ENCODE assay signal across 8 cellular contexts in genomic region chr3:187678869-187679268, GRCh38. TPM values are rescaled to one million over a fixed set of nuclear protein-coding genes. Genes with fewer than 3 reads are reported as not detected.
DNase-seq lines count a peak whose midpoint lies in the region; ATAC-seq and TF ChIP-seq lines count a peak whose summit lies in the region.

No MANE protein-coding gene starts in this region.

- peak; percentile 71 for TF ChIP-seq RAD21 in Ishikawa (IDR thresholded peaks at IDR 0.05; ENCODE audit: low read depth)

- TF ChIP-seq EP300 in Ishikawa (IDR thresholded peaks at IDR 0.05; ENCODE audit: borderline replicate concordance), result no peak

- DNase-seq in G401 (ENCODE audit: low spot score) (peak; percentile 10), RPMI8226 (peak; percentile 36), chondrocyte (ENCODE audit: low spot score) (no peak), left lobe of liver (ENCODE audit: low spot score) (no peak), stromal cell of bone marrow (ENCODE audit: low read depth) (peak; percentile 45)

- ATAC-seq in left lobe of liver (peak; percentile 79), GM21423 (IDR thresholded peaks at IDR 0.05; ENCODE audit: unreplicated experiment) (no peak), GM19397 (IDR thresholded peaks at IDR 0.05; ENCODE audit: unreplicated experiment) (no peak)

- no peaks in the 10 kb centered on the region for H3K9me3 Mint-ChIP-seq in chondrocyte (ENCODE audit: low read depth)

- peaks cover 8% of the 10 kb centered on the region for H3K4me1 Mint-ChIP-seq in chondrocyte (ENCODE audit: low read depth)

- H3K27ac Mint-ChIP-seq in chondrocyte (ENCODE audit: unreplicated experiment), result no peak overlapping the region

- peak; percentile 81 for TF ChIP-seq CTCF in chondrocyte (IDR thresholded peaks at IDR 0.05)

- in situ Hi-C loops in G401 (cut with HindIII; ENCODE audit: low sequenced_read_pairs), result loop anchor here (25.0 kb wide), 1 partner anchor 342 kb away; no protein-coding TSS in a partner anchor

- H3K27me3 Mint-ChIP-seq in chondrocyte (ENCODE audit: low read depth), result peaks cover 39% of the 10 kb centered on the region

- no peaks in the 10 kb centered on the region for H3K36me3 Mint-ChIP-seq in chondrocyte (ENCODE audit: low read depth)

- H3K4me3 Mint-ChIP-seq in chondrocyte (ENCODE audit: unreplicated experiment), result no peak overlapping the region

TF ChIP-seq in Ishikawa, 13 proteins besides CTCF, POLR2A, EP300 and RAD21:
- TF ChIP-seq TAF1 (IDR thresholded peaks at IDR 0.05; ENCODE audit: low read depth), result no peak
- TF ChIP-seq CREB1 (IDR thresholded peaks at IDR 0.05; ENCODE audit: low read depth), result no peak
- TF ChIP-seq TEAD4 (IDR thresholded peaks at IDR 0.05), result no peak

RNA-seq across cellular contexts. Expression of gene SST, which starts 8.7 kb away (rescaled TPM):
- not detected in 2 replicates for total RNA-seq in G401 (2014; rRNA removed; shearing (Covaris generic))
- not detected in 3 replicates for total RNA-seq in chondrocyte
- total RNA-seq in left lobe of liver, result not detected

RNA-seq across cellular contexts. Expression of gene RTP2, which starts 23.5 kb away (rescaled TPM):
- total RNA-seq in G401 (2014; rRNA removed; shearing (Covaris generic)), result not detected in 2 replicates
- total RNA-seq in chondrocyte, result not detected in 3 replicates
- total RNA-seq in left lobe of liver, result not detected

Comparison
In these comparisons a context has a peak if more than half of its experiments do, and no peak if none do; other contexts are left out.
1. DNase-seq: peak in G401 (single experiment), RPMI8226 (single experiment) and stromal cell of bone marrow (single experiment); none in chondrocyte (single experiment) and left lobe of liver (single experiment).